In the genomic region with DNA sequence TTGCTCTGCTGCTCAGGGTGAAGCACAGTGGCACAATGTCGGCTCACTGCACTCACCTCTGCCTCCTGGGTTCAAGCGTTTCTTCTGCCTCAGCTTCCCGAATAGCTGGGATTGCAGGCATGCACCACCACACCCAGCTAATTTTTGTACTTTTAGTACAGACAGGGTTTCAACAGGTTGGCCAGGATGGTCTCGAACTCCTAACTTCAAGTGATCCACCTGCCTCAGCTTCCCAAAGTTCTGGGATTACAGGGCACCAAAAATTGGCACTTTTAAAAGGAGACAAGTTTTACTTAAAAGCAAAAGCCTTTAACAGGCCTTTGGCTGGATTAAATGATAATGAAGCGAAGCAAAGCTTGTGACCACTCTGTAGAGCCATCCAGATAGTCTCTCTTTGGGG, we compare ENCODE assay signal across 28 cellular contexts.
"Had no signal": no experiment of that assay in that cellular context is flagged by ENCODE, and none has a peak within 500 bp of the region (broad histone marks: within the 10 kb centered on the region; RNA-seq: fewer than 3 reads in every experiment).

No MANE protein-coding gene starts in this region.

- H3K9me3 Mint-ChIP-seq: stimulated activated effector memory CD8-positive, alpha-beta T cell treated with anti-CD3 and anti-CD28 coated beads, Interleukin-12 subunit alpha, Interleukin-12 subunit beta, amount 100 ng/mL, for 72 hours; stimulated activated naive CD8-positive, alpha-beta T cell treated with anti-CD3 and anti-CD28 coated beads, Interleukin-15, amount 100 ng/mL, for 72 hours; stimulated activated naive CD8-positive, alpha-beta T cell treated with anti-CD3 and anti-CD28 coated beads, Interleukin-15, Interleukin-2, amounts not matched to agents 100 ng/mL and 50 ng/mL, for 24 hours; type B pancreatic cell had no signal

- H3K27me3 ChIP-seq: testis, thyroid gland, uterus, vagina had no signal

- H3K27ac Mint-ChIP-seq: stimulated activated effector memory CD8-positive, alpha-beta T cell treated with anti-CD3 and anti-CD28 coated beads, Interleukin-12 subunit alpha, Interleukin-12 subunit beta, amount 100 ng/mL, for 72 hours; stimulated activated memory B cell treated with anti-CD40 and anti-IgM and Interleukin-4, amounts not matched to agents 10 μg/mL and 1 μg/mL and 100 μg/mL, for 72 hours; stimulated activated naive B cell treated with anti-CD40 and anti-IgM and Interleukin-4, amounts not matched to agents 10 μg/mL and 1 μg/mL and 100 μg/mL, for 72 hours; stimulated activated naive CD8-positive, alpha-beta T cell treated with anti-CD3 and anti-CD28 coated beads, Interleukin-15, Interleukin-2, amounts not matched to agents 100 ng/mL and 50 ng/mL, for 24 hours; type B pancreatic cell had no signal

- H3K36me3 ChIP-seq: stomach, suprapubic skin, thoracic aorta, thyroid gland, tibial artery, tibial nerve, transverse colon, upper lobe of left lung, upper lobe of right lung, uterus, vagina had no signal

- H3K4me1 ChIP-seq: testis, upper lobe of right lung, uterus, vagina had no signal

- H3K9me3 ChIP-seq: stomach, suprapubic skin, testis, thoracic aorta, thyroid gland, tibial artery, tibial nerve, transverse colon, upper lobe of left lung, upper lobe of right lung, uterus, vagina had no signal

- H3K4me1 Mint-ChIP-seq: stimulated activated memory B cell treated with anti-CD40 and anti-IgM and Interleukin-4, amounts not matched to agents 10 μg/mL and 1 μg/mL and 100 μg/mL, for 72 hours; stimulated activated naive B cell treated with anti-CD40 and anti-IgM and Interleukin-4, amounts not matched to agents 10 μg/mL and 1 μg/mL and 100 μg/mL, for 72 hours had no signal

- DNase-seq: stimulated activated CD4-positive, alpha-beta T cell treated with anti-CD3 and anti-CD28 coated beads, Interleukin-2, amount 100 ng/mL, for 48 hours; stimulated activated CD4-positive, alpha-beta T cell treated with anti-CD3 and anti-CD28 coated beads, Interleukin-4, amount 100 ng/mL, for 1 hour; stimulated activated CD4-positive, alpha-beta T cell treated with anti-CD3 and anti-CD28 coated beads, Interleukin-4, amount 100 ng/mL, for 24 hours; stimulated activated CD4-positive, alpha-beta T cell treated with anti-CD3 and anti-CD28 coated beads, Interleukin-4, amount 100 ng/mL, for 4 hours; stimulated activated CD8-positive, alpha-beta memory T cell treated with anti-CD3 and anti-CD28 coated beads, Interleukin-4, amount 100 ng/mL, for 48 hours; stimulated activated naive B cell treated with anti-CD40 and anti-IgM and Interleukin-4, amounts not matched to agents 10 μg/mL and 1 μg/mL and 100 μg/mL, for 72 hours; stimulated activated naive CD4-positive, alpha-beta T cell; stimulated activated naive CD4-positive, alpha-beta T cell treated with Interleukin-2 at 50 U/mL for 16 hours; stimulated activated naive CD8-positive, alpha-beta T cell treated with anti-CD3 and anti-CD28 coated beads, Interleukin-15, amount 100 ng/mL, for 72 hours; stimulated activated naive CD8-positive, alpha-beta T cell treated with anti-CD3 and anti-CD28 coated beads, Interleukin-15, Interleukin-2, amounts not matched to agents 100 U/mL and 50 U/mL, for 24 hours; stomach; substantia nigra; testis; thyroid gland; tibial artery; transverse colon; trophoblast cell; upper lobe of left lung; upper lobe of right lung; uterus had no signal

- H3K4me3 ChIP-seq: stomach, suprapubic skin, testis, thoracic aorta, thyroid gland, tibial artery, tibial nerve, transverse colon, upper lobe of left lung, upper lobe of right lung, uterus, vagina had no signal

- H3K36me3 Mint-ChIP-seq: stimulated activated effector memory CD8-positive, alpha-beta T cell treated with anti-CD3 and anti-CD28 coated beads, Interleukin-12 subunit alpha, Interleukin-12 subunit beta, amount 100 ng/mL, for 72 hours; stimulated activated memory B cell treated with anti-CD40 and anti-IgM and Interleukin-4, amounts not matched to agents 10 μg/mL and 1 μg/mL and 100 μg/mL, for 72 hours; stimulated activated naive B cell treated with anti-CD40 and anti-IgM and Interleukin-4, amounts not matched to agents 10 μg/mL and 1 μg/mL and 100 μg/mL, for 72 hours; type B pancreatic cell had no signal

- H3K4me3 Mint-ChIP-seq: stimulated activated effector memory CD8-positive, alpha-beta T cell treated with anti-CD3 and anti-CD28 coated beads, Interleukin-12 subunit alpha, Interleukin-12 subunit beta, amount 100 ng/mL, for 72 hours; stimulated activated memory B cell treated with anti-CD40 and anti-IgM and Interleukin-4, amounts not matched to agents 10 μg/mL and 1 μg/mL and 100 μg/mL, for 72 hours; stimulated activated naive B cell treated with anti-CD40 and anti-IgM and Interleukin-4, amounts not matched to agents 10 μg/mL and 1 μg/mL and 100 μg/mL, for 72 hours; stimulated activated naive CD8-positive, alpha-beta T cell treated with anti-CD3 and anti-CD28 coated beads, Interleukin-15, amount 100 ng/mL, for 72 hours; stimulated activated naive CD8-positive, alpha-beta T cell treated with anti-CD3 and anti-CD28 coated beads, Interleukin-15, Interleukin-2, amounts not matched to agents 100 ng/mL and 50 ng/mL, for 24 hours; type B pancreatic cell had no signal

- H3K27ac ChIP-seq: stomach, suprapubic skin, testis, thoracic aorta, thyroid gland, tibial artery, tibial nerve, transverse colon, upper lobe of left lung, upper lobe of right lung, uterus, vagina had no signal
